ENCODE assay signal across 8 cellular contexts in the genomic region with DNA sequence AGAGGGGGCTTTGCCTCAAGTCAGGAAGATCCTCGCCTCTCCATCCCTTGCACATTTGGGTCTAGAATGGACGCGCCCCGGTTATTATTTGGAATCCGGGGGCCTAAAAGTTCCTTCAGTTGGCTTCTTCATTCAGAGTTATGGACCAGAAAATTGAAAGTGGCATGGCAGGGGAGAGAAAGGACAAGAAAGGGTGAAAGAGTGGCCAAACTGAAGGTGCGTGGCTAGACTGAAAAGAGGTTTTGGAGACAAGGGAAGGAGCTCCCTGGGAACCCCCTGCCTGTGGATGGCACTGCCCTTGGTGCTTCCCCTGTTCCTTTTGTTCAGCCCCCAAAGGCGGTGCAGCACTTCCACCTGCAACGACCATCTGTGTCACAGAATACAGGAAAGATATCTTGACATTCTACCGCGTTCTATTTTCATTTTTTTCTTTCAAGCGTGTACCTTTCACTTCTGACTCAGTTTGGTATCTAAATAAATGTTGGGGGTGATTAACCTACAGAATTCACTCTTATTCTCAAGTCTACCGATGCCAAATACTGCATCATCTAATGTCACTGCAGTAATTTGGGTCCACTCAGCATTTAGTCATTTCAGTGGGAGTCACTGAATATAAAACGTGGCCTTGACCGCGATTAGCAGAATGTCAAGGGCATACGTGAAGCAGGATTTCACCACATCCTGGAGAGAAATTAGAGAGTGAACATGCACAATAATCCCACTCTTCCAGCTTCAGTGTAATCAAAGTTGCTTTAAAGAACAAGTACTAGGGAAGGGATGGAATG.
DNase-seq lines count a peak whose midpoint lies in the region; ATAC-seq lines count a peak whose summit lies in the region.

No MANE protein-coding gene starts in this region.

- H3K36me3 Mint-ChIP-seq in activated naive CD8-positive, alpha-beta T cell treated with anti-CD3 and anti-CD28 coated beads, Interleukin-2, amount 10 ng/mL, durations not matched to agents 7 days and 5 days: no peaks in the 10 kb centered on the region
- H3K36me3 Mint-ChIP-seq in stimulated activated memory B cell treated with anti-CD40 and anti-IgM and Interleukin-4, amounts not matched to agents 10 μg/mL and 1 μg/mL and 100 μg/mL, for 72 hours: no peaks in the 10 kb centered on the region

- POLR2A ChIA-PET in activated naive CD8-positive, alpha-beta T cell treated with anti-CD3 and anti-CD28 coated beads, Interleukin-2, amount 10 ng/mL, durations not matched to agents 7 days and 5 days (lab: Charles Lee): no interaction called here

- H3K9me3 Mint-ChIP-seq in activated naive CD8-positive, alpha-beta T cell treated with anti-CD3 and anti-CD28 coated beads, Interleukin-2, amount 10 ng/mL, durations not matched to agents 7 days and 5 days: no peaks in the 10 kb centered on the region
- no peaks in the 10 kb centered on the region for H3K9me3 Mint-ChIP-seq in stimulated activated memory B cell treated with anti-CD40 and anti-IgM and Interleukin-4, amounts not matched to agents 10 μg/mL and 1 μg/mL and 100 μg/mL, for 72 hours

- peaks cover 30% of the 10 kb centered on the region for H3K4me1 Mint-ChIP-seq in activated naive CD8-positive, alpha-beta T cell treated with anti-CD3 and anti-CD28 coated beads, Interleukin-2, amount 10 ng/mL, durations not matched to agents 7 days and 5 days
- peaks cover 9% of the 10 kb centered on the region for H3K4me1 Mint-ChIP-seq in stimulated activated memory B cell treated with anti-CD40 and anti-IgM and Interleukin-4, amounts not matched to agents 10 μg/mL and 1 μg/mL and 100 μg/mL, for 72 hours

- peak overlapping the region; percentile 35 for H3K27ac Mint-ChIP-seq in activated naive CD8-positive, alpha-beta T cell treated with anti-CD3 and anti-CD28 coated beads, Interleukin-2, amount 10 ng/mL, durations not matched to agents 7 days and 5 days
- no peak overlapping the region for H3K27ac Mint-ChIP-seq in stimulated activated memory B cell treated with anti-CD40 and anti-IgM and Interleukin-4, amounts not matched to agents 10 μg/mL and 1 μg/mL and 100 μg/mL, for 72 hours

- peaks cover 31% of the 10 kb centered on the region for H3K27me3 Mint-ChIP-seq in activated naive CD8-positive, alpha-beta T cell treated with anti-CD3 and anti-CD28 coated beads, Interleukin-2, amount 10 ng/mL, durations not matched to agents 7 days and 5 days
- H3K27me3 Mint-ChIP-seq in stimulated activated memory B cell treated with anti-CD40 and anti-IgM and Interleukin-4, amounts not matched to agents 10 μg/mL and 1 μg/mL and 100 μg/mL, for 72 hours: peaks cover 56% of the 10 kb centered on the region

- DNase-seq in EH (ENCODE audit: low read depth) (peak; percentile 32), NCI-H1092 treated with DMSO at 0.1 percent for 48 hours (lab: John Stamatoyannopoulos, UW) (peak; percentile 79), kidney tubule cell (ENCODE audit: low spot score) (peak; percentile 21), dermis blood vessel endothelial cell (no peak), UCSD-AML1 (lab: John Stamatoyannopoulos, UW; ENCODE audit: unreplicated experiment) (no peak), DMS114 treated with DMSO at 0.1 percent for 48 hours (lab: John Stamatoyannopoulos, UW; ENCODE audit: unreplicated experiment) (no peak)
- peak; percentile 32 for DNase-seq in activated naive CD8-positive, alpha-beta T cell treated with anti-CD3 and anti-CD28 coated beads, Interleukin-2, amount 10 ng/mL, durations not matched to agents 7 days and 5 days

- ATAC-seq in activated naive CD8-positive, alpha-beta T cell treated with anti-CD3 and anti-CD28 coated beads, Interleukin-2, amount 10 ng/mL, durations not matched to agents 7 days and 5 days (ENCODE audit: low read depth): no peak
- no peak for ATAC-seq in stimulated activated memory B cell treated with anti-CD40 and anti-IgM and Interleukin-4, amounts not matched to agents 10 μg/mL and 1 μg/mL and 100 μg/mL, for 72 hours

- peak overlapping the region; percentile 78 for H3K4me3 Mint-ChIP-seq in activated naive CD8-positive, alpha-beta T cell treated with anti-CD3 and anti-CD28 coated beads, Interleukin-2, amount 10 ng/mL, durations not matched to agents 7 days and 5 days
- H3K4me3 Mint-ChIP-seq in stimulated activated memory B cell treated with anti-CD40 and anti-IgM and Interleukin-4, amounts not matched to agents 10 μg/mL and 1 μg/mL and 100 μg/mL, for 72 hours: peak overlapping the region; percentile 76

Comparison
In these comparisons a context has a peak if more than half of its experiments do, and no peak if none do; other contexts are left out.
1. DNase-seq: peak in EH (single experiment), NCI-H1092 treated with DMSO at 0.1 percent for 48 hours (single experiment), activated naive CD8-positive, alpha-beta T cell treated with anti-CD3 and anti-CD28 coated beads, Interleukin-2, amount 10 ng/mL, durations not matched to agents 7 days and 5 days (single experiment) and kidney tubule cell (single experiment); none in dermis blood vessel endothelial cell (single experiment), UCSD-AML1 (single experiment) and DMS114 treated with DMSO at 0.1 percent for 48 hours (single experiment).